ENCODE assay signal across 30 cellular contexts in the genomic region with DNA sequence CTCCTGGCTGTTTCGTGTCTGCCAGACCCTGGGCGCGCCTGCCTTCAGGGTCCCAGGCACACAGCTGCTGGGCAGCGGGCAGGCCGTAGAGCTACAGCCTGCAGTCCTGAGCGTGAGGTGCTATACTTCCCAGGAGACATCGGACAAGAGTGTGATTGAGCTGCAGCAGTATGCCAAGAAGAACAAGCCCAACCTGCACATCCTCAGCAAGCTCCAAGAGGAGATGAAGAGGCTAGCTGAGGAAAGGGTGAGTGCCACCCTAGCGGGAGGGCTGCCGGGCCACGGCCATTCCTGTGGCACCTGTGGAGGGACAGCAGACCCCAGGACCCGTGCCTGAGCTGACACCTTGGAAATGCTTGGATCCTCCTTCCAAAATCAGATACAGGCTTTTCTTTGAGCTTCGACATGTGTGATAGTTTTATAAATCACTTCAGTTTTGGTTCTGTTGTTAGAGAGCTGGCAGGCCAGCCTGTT. TPM values are rescaled to one million over a fixed set of nuclear protein-coding genes. Genes with fewer than 3 reads are reported as not detected.
DNase-seq lines count a peak whose midpoint lies in the region; ATAC-seq and TF ChIP-seq lines count a peak whose summit lies in the region.
"Had no signal": no experiment of that assay in that cellular context is flagged by ENCODE, and none has a peak within 500 bp of the region (broad histone marks: within the 10 kb centered on the region; RNA-seq: fewer than 3 reads in every experiment).

No MANE protein-coding gene starts in this region.

- H3K9me3 ChIP-seq in HEK293 (ENCODE audit: control insufficient read depth, insufficient read depth, low read depth, low read length): no peaks in the 10 kb centered on the region
- peaks cover 0 to 2% of the 10 kb centered on the region in 2 donors for H3K9me3 ChIP-seq in neuronal stem cell (replicated peaks in 1 of 2; ENCODE audit: control insufficient read depth in 2 of 2, insufficient read depth in 1 of 2, low read depth in 1 of 2, low read length in 2 of 2)
- H3K9me3 ChIP-seq: breast epithelium, colonic mucosa, pancreas, SJSA1, tibial nerve had no signal

- H2AFZ ChIP-seq in neuronal stem cell (ENCODE audit: low read length): no peak overlapping the region

- H3K4me3 Mint-ChIP-seq in activated naive CD4-positive, alpha-beta T cell treated with anti-CD3 and anti-CD28 coated beads, Interleukin-2, amount 50 U/mL, for 24 hours: no peak overlapping the region
- H3K4me3 Mint-ChIP-seq in activated CD8-positive, alpha-beta T cell treated with anti-CD3 and anti-CD28 coated beads for 36 hours: no peak overlapping the region
- H3K4me3 Mint-ChIP-seq: CD8-positive, alpha-beta memory T cell; nephron; WTC11 had no signal

- no peak for TF ChIP-seq CTCF in HEK293 (tag by site-specific recombination; IDR thresholded peaks at IDR 0.05)
- no peak for TF ChIP-seq CTCF in activated CD8-positive, alpha-beta T cell treated with anti-CD3 and anti-CD28 coated beads for 36 hours (IDR thresholded peaks at IDR 0.05)

- H3K9ac ChIP-seq in neuronal stem cell (ENCODE audit: low read depth, low read length, poor library complexity): no peak overlapping the region

- H3K9me3 Mint-ChIP-seq in activated naive CD4-positive, alpha-beta T cell treated with anti-CD3 and anti-CD28 coated beads, Interleukin-2, amount 50 U/mL, for 24 hours: no peaks in the 10 kb centered on the region
- no peaks in the 10 kb centered on the region for H3K9me3 Mint-ChIP-seq in activated CD8-positive, alpha-beta T cell treated with anti-CD3 and anti-CD28 coated beads for 36 hours
- H3K9me3 Mint-ChIP-seq: CD8-positive, alpha-beta memory T cell; nephron; WTC11 had no signal

- peak overlapping the region; percentile 85 for H3K23ac ChIP-seq in neuronal stem cell (ENCODE audit: low read depth, low read length, poor library complexity)

- no peak overlapping the region for H3K4ac ChIP-seq in neuronal stem cell (ENCODE audit: low read length)

- H3K36me3 ChIP-seq in HEK293 (ENCODE audit: control insufficient read depth in 2 of 2, insufficient read depth in 1 of 2, low read length in 2 of 2) (peaks cover 4 to 98% of the 10 kb centered on the region in 2 experiments; a peak in 2 of 3 replicates), neuronal stem cell (replicated peaks in 1 of 2; ENCODE audit: control insufficient read depth in 2 of 2, insufficient read depth in 2 of 2, low read length in 2 of 2) (peaks cover 88 to 98% of the 10 kb centered on the region in 2 donors)

- CTCF ChIA-PET in HEK293 (lab: Yijun Ruan, JAX): interaction anchor here (0.8 kb wide), 1 partner anchor 20 kb away, joined by 3 read pairs; no protein-coding TSS in a partner anchor
- CTCF ChIA-PET in activated CD8-positive, alpha-beta T cell treated with anti-CD3 and anti-CD28 coated beads for 36 hours (lab: Charles Lee): interaction anchor here (0.9 to 1.8 kb wide), 4 partner anchors 9 to 138 kb away, joined by 3 to 5 read pairs (median 3); no protein-coding TSS in a partner anchor

- no peak for DNase-seq in activated naive CD4-positive, alpha-beta T cell treated with Interleukin-2 at 50 U/mL for 16 hours
- DNase-seq in activated CD8-positive, alpha-beta T cell treated with anti-CD3 and anti-CD28 coated beads for 36 hours: no peak
- DNase-seq in neuronal stem cell (ENCODE audit: low spot score) (no peak), GOT3 (lab: John Stamatoyannopoulos, UW) (no peak), OCI-M2 (lab: John Stamatoyannopoulos, UW; ENCODE audit: unreplicated experiment) (no peak)
- DNase-seq: anterior cingulate cortex; colonic mucosa; effector CD4-positive, alpha-beta T cell; EL; H7; hippocampal formation; mammary epithelial cell; NCI-H1092; NCI-H187; retina; stimulated activated CD4-positive, alpha-beta T cell treated with anti-CD3 and anti-CD28 coated beads, Interleukin-2, amount 100 ng/mL, for 24 hours; T1000 had no signal

- no peak overlapping the region for H2BK120ac ChIP-seq in neuronal stem cell (ENCODE audit: low read depth, low read length)

- H3K27ac ChIP-seq in HEK293 (ENCODE audit: extremely low read depth, low read depth, low read length) (no peak overlapping the region), neuronal stem cell (replicated peaks; ENCODE audit: low read length) (peak overlapping the region; percentile 6)
- H3K27ac ChIP-seq: breast epithelium, colonic mucosa, epithelial cell of prostate, pancreas, SJSA1, tibial nerve had no signal

- no peak overlapping the region for H2AK5ac ChIP-seq in neuronal stem cell (ENCODE audit: low read depth, low read length)

- H3K14ac ChIP-seq in neuronal stem cell (ENCODE audit: low read length): no peak overlapping the region

- WGBS in neuronal stem cell (ENCODE audit: extremely low coverage in 2 of 2, insufficient read length in 2 of 2, insufficient replicate concordance in 1 of 2), 2 donors: no CpG with 5 or more reads among the region's 12 CpGs

- intact Hi-C loops in activated CD8-positive, alpha-beta T cell treated with anti-CD3 and anti-CD28 coated beads for 36 hours (cut with micrococcal nuclease): no loop called here

- H3K4me1 ChIP-seq in HEK293 (ENCODE audit: control insufficient read depth, insufficient read depth, low read length) (no peaks in the 10 kb centered on the region), neuronal stem cell (ENCODE audit: control insufficient read depth in 2 of 2, insufficient read depth in 1 of 2, low read depth in 1 of 2, low read length in 2 of 2) (no peaks in the 10 kb centered on the region)
- H3K4me1 ChIP-seq: breast epithelium, colonic mucosa, SJSA1 had no signal

- no peak overlapping the region for H2BK5ac ChIP-seq in neuronal stem cell (ENCODE audit: low read length)

- H3K27me3 Mint-ChIP-seq in activated naive CD4-positive, alpha-beta T cell treated with anti-CD3 and anti-CD28 coated beads, Interleukin-2, amount 50 U/mL, for 24 hours: no peaks in the 10 kb centered on the region
- H3K27me3 Mint-ChIP-seq in activated CD8-positive, alpha-beta T cell treated with anti-CD3 and anti-CD28 coated beads for 36 hours: no peaks in the 10 kb centered on the region
- H3K27me3 Mint-ChIP-seq: CD8-positive, alpha-beta memory T cell had no signal

- peaks cover 6% of the 10 kb centered on the region for H3K4me1 Mint-ChIP-seq in activated naive CD4-positive, alpha-beta T cell treated with anti-CD3 and anti-CD28 coated beads, Interleukin-2, amount 50 U/mL, for 24 hours
- H3K4me1 Mint-ChIP-seq in activated CD8-positive, alpha-beta T cell treated with anti-CD3 and anti-CD28 coated beads for 36 hours (ENCODE audit: low read depth): peaks cover 29% of the 10 kb centered on the region
- H3K4me1 Mint-ChIP-seq: WTC11 had no signal

- POLR2A ChIA-PET in HEK293 (lab: Yijun Ruan, JAX): interaction anchor here (0.8 kb wide), 1 partner anchor 8 kb away, joined by 3 read pairs; a partner anchor contains a TSS
- POLR2A ChIA-PET in activated CD8-positive, alpha-beta T cell treated with anti-CD3 and anti-CD28 coated beads for 36 hours (lab: Charles Lee): interaction anchor here (0.5 to 2.3 kb wide), 7 partner anchors 8 to 25 kb away, joined by 3 to 10 read pairs (median 5); a partner anchor contains a TSS

- H2BK12ac ChIP-seq in neuronal stem cell (ENCODE audit: low read length): no peak overlapping the region

- H4K8ac ChIP-seq in neuronal stem cell (ENCODE audit: low read depth, low read length): no peak overlapping the region

- no peak for ATAC-seq in activated CD8-positive, alpha-beta T cell treated with anti-CD3 and anti-CD28 coated beads for 36 hours
- ATAC-seq in GM21526 (IDR thresholded peaks at IDR 0.05; ENCODE audit: low FRiP score, unreplicated experiment): no peak
- ATAC-seq: pancreas, WTC11 had no signal

- no peak overlapping the region for H3K4me2 ChIP-seq in neuronal stem cell (ENCODE audit: insufficient read depth, low read length, poor library complexity, severe bottlenecking)
- H3K4me2 ChIP-seq: smooth muscle cell had no signal

- no peak overlapping the region for H3K18ac ChIP-seq in neuronal stem cell (ENCODE audit: low read length)

- no peaks in the 10 kb centered on the region for H3K27me3 ChIP-seq in neuronal stem cell (ENCODE audit: control insufficient read depth in 3 of 3, insufficient read depth in 3 of 3, low read depth in 1 of 3, low read length in 3 of 3)
- H3K27me3 ChIP-seq: breast epithelium, colonic mucosa, pancreas, SJSA1, tibial nerve had no signal

- H3K27ac Mint-ChIP-seq in activated naive CD4-positive, alpha-beta T cell treated with anti-CD3 and anti-CD28 coated beads, Interleukin-2, amount 50 U/mL, for 24 hours: peak overlapping the region; percentile 38
- peak overlapping the region; percentile 39 for H3K27ac Mint-ChIP-seq in activated CD8-positive, alpha-beta T cell treated with anti-CD3 and anti-CD28 coated beads for 36 hours
- H3K27ac Mint-ChIP-seq: nephron, WTC11 had no signal

- peaks cover 2% of the 10 kb centered on the region for H3K36me3 Mint-ChIP-seq in activated naive CD4-positive, alpha-beta T cell treated with anti-CD3 and anti-CD28 coated beads, Interleukin-2, amount 50 U/mL, for 24 hours
- peaks cover 31% of the 10 kb centered on the region for H3K36me3 Mint-ChIP-seq in activated CD8-positive, alpha-beta T cell treated with anti-CD3 and anti-CD28 coated beads for 36 hours (ENCODE audit: low read depth)

- peaks cover 29% of the 10 kb centered on the region for H3K79me1 ChIP-seq in neuronal stem cell (ENCODE audit: low read depth, low read length)

- no peak overlapping the region for H4K91ac ChIP-seq in neuronal stem cell (ENCODE audit: low read depth, low read length, poor library complexity)

- no peak overlapping the region for H3K4me3 ChIP-seq in HEK293 (ENCODE audit: low read depth, low read length)
- no peak overlapping the region for H3K4me3 ChIP-seq in neuronal stem cell (ENCODE audit: low read length in 2 of 2)
- H3K4me3 ChIP-seq: breast epithelium, colonic mucosa, pancreas, SJSA1, smooth muscle cell, tibial nerve had no signal

- H2BK15ac ChIP-seq in neuronal stem cell (ENCODE audit: low read length): no peak overlapping the region

TF ChIP-seq in HEK293, 187 proteins besides CTCF, POLR2A, EP300 and RAD21 (continues in another document):
- TF ChIP-seq ZNF658 (tag by site-specific recombination; IDR thresholded peaks at IDR 0.05): no peak

RNA-seq across cellular contexts. Expression of a gene that starts 7.1 kb away (rescaled TPM):
- 100 to 1,000 TPM; 411 to 412 TPM for total RNA-seq in activated CD8-positive, alpha-beta T cell treated with anti-CD3 and anti-CD28 coated beads for 36 hours
- 496 TPM for polyA plus RNA-seq in neuronal stem cell (2013, experiment 1 of 2)
- 494 TPM for polyA plus RNA-seq in neuronal stem cell (2013, experiment 2 of 2)

RNA-seq across cellular contexts. Expression of a gene that starts 8.2 kb away (rescaled TPM):
- 100 to 1,000 TPM; 101 to 105 TPM for total RNA-seq in activated CD8-positive, alpha-beta T cell treated with anti-CD3 and anti-CD28 coated beads for 36 hours
- polyA plus RNA-seq in neuronal stem cell (2013, experiment 1 of 2): 21.2 TPM
- 21.9 TPM for polyA plus RNA-seq in neuronal stem cell (2013, experiment 2 of 2)

RNA-seq across cellular contexts. Expression of a gene that starts 22.8 kb away (rescaled TPM):
- 10 to 100 TPM; 44.5 to 44.8 TPM for total RNA-seq in activated CD8-positive, alpha-beta T cell treated with anti-CD3 and anti-CD28 coated beads for 36 hours
- polyA plus RNA-seq in neuronal stem cell (2013, experiment 1 of 2): 44.3 TPM
- 42.8 TPM for polyA plus RNA-seq in neuronal stem cell (2013, experiment 2 of 2)

RNA-seq across cellular contexts. Expression of a gene that starts 28.8 kb away (rescaled TPM):
- 10 to 100 TPM; 35.0 to 38.8 TPM for total RNA-seq in activated CD8-positive, alpha-beta T cell treated with anti-CD3 and anti-CD28 coated beads for 36 hours
- polyA plus RNA-seq in neuronal stem cell (2013, experiment 1 of 2): 16.3 TPM
- polyA plus RNA-seq in neuronal stem cell (2013, experiment 2 of 2): 16.3 TPM

RNA-seq across cellular contexts. Expression of a gene that starts 42.1 kb away (rescaled TPM):
- total RNA-seq in activated CD8-positive, alpha-beta T cell treated with anti-CD3 and anti-CD28 coated beads for 36 hours: not detected
- polyA plus RNA-seq in neuronal stem cell (2013, experiment 1 of 2): not detected
- polyA plus RNA-seq in neuronal stem cell (2013, experiment 2 of 2): not detected
- total RNA-seq: CD8-positive, alpha-beta memory T cell; H7; NCI-H460; smooth muscle cell; WTC11 had no signal
- polyA plus RNA-seq: CD8-positive, alpha-beta memory T cell; smooth muscle cell had no signal
